Comparison of ENCODE assay signal across 28 cellular contexts in the genomic region with DNA sequence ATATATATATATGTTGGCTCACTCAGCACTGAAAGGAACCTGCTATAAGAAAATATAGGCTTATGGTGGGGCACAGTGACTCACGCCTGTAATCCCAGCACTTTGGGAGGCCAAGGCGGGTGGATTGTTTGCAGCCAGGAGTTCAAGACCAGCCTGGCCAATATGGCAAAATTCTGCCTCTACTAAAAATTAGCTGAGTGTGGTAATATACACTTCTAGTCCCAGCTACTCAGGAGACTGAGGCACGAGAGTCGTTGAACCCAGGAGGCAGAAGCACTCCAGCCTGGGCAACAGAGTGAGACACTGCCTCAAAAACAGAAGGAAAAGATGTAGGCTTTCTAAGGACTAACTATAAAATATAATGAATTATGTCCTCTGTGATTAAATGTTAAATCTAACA. TPM values are rescaled to one million over a fixed set of nuclear protein-coding genes. Genes with fewer than 3 reads are reported as not detected.
"Had no signal": no experiment of that assay in that cellular context is flagged by ENCODE, and none has a peak within 500 bp of the region (broad histone marks: within the 10 kb centered on the region; RNA-seq: fewer than 3 reads in every experiment).

No MANE protein-coding gene starts in this region.

- H3K27me3 ChIP-seq: neutrophil, pancreas, spleen, suprapubic skin, testis, tibial artery, transverse colon, upper lobe of right lung, uterus had no signal

- FAIRE-seq: pancreas had no signal

- H3K27ac ChIP-seq: neutrophil, pancreas, prostate gland, skin epidermis, spleen, suprapubic skin, testis, tibial artery, transverse colon, upper lobe of right lung, uterus had no signal

- ATAC-seq: naive thymus-derived CD8-positive, alpha-beta T cell; natural killer cell treated with Interleukin-12 subunit alpha and Interleukin-12 subunit beta and Interleukin-15 and Interleukin-18, amount 100 ng/mL, for 72 hours; pancreas; right cardiac atrium; sciatic nerve; stimulated activated memory B cell treated with anti-CD40 and anti-IgM and Interleukin-4, amounts not matched to agents 10 μg/mL and 1 μg/mL and 100 μg/mL, for 72 hours; stimulated activated naive CD8-positive, alpha-beta T cell treated with anti-CD3 and anti-CD28 coated beads, Interleukin-15, amount 100 ng/mL, for 72 hours; stimulated activated naive CD8-positive, alpha-beta T cell treated with anti-CD3 and anti-CD28 coated beads, Interleukin-15, Interleukin-2, amounts not matched to agents 100 U/mL and 50 U/mL, for 24 hours; upper lobe of right lung had no signal

- H3K36me3 ChIP-seq: pancreas, prostate gland, tibial artery, transverse colon, upper lobe of right lung, uterus had no signal

- DNase-seq: naive thymus-derived CD8-positive, alpha-beta T cell; nephron progenitor cell; nucleus accumbens; pancreas; right cardiac atrium; spleen; stimulated activated CD4-positive, alpha-beta T cell treated with anti-CD3 and anti-CD28 coated beads, Interleukin-12 subunit alpha, Interleukin-12 subunit beta, amount 100 ng/mL, for 4 hours; stimulated activated CD4-positive, alpha-beta T cell treated with anti-CD3 and anti-CD28 coated beads, Interleukin-1b, Interleukin-23, amount 100 ng/mL, for 48 hours; stimulated activated CD4-positive, alpha-beta T cell treated with anti-CD3 and anti-CD28 coated beads, Interleukin-4, amount 100 ng/mL, for 1 hour; stimulated activated CD4-positive, alpha-beta T cell treated with anti-CD3 and anti-CD28 coated beads, Interleukin-4, amount 100 ng/mL, for 4 hours; stimulated activated CD8-positive, alpha-beta memory T cell treated with anti-CD3 and anti-CD28 coated beads, Interleukin-4, amount 100 ng/mL, for 48 hours; stimulated activated naive CD4-positive, alpha-beta T cell; stimulated activated naive CD8-positive, alpha-beta T cell treated with anti-CD3 and anti-CD28 coated beads, Interleukin-15, amount 100 ng/mL, for 72 hours; stimulated activated naive CD8-positive, alpha-beta T cell treated with anti-CD3 and anti-CD28 coated beads, Interleukin-15, Interleukin-2, amounts not matched to agents 100 U/mL and 50 U/mL, for 24 hours; substantia nigra; testis; tibial artery; transverse colon; upper lobe of right lung; uterus had no signal

- H3K4me1 ChIP-seq: pancreas, prostate gland, tibial artery, upper lobe of right lung, uterus had no signal

- H3K4me2 ChIP-seq: smooth muscle cell had no signal

- H3K4me3 ChIP-seq: pancreas, prostate gland, skin epidermis, smooth muscle cell, spleen, suprapubic skin, testis, tibial artery, transverse colon, upper lobe of right lung, uterus had no signal

- H3K9me3 ChIP-seq: neutrophil, pancreas, prostate gland, spleen, suprapubic skin, testis, tibial artery, transverse colon, upper lobe of right lung, uterus had no signal

RNA-seq across cellular contexts. Expression of gene HPDL, which starts 28.1 kb away (rescaled TPM):
- total RNA-seq: smooth muscle cell, upper lobe of right lung had no signal
